Comparison of ENCODE assay signal across 35 cellular contexts in genomic region chr4:128299848-128300247, GRCh38.
"Had no signal": no experiment of that assay in that cellular context is flagged by ENCODE, and none has a peak within 500 bp of the region (broad histone marks: within the 10 kb centered on the region; RNA-seq: fewer than 3 reads in every experiment).

No MANE protein-coding gene starts in this region.

- ATAC-seq: activated CD4-positive, alpha-beta T cell treated with anti-CD3 and anti-CD28 coated beads for 36 hours; activated CD8-positive, alpha-beta memory T cell treated with anti-CD3 and anti-CD28 coated beads, Interleukin-2, amount 10 ng/mL, durations not matched to agents 7 days and 5 days; activated CD8-positive, alpha-beta T cell treated with anti-CD3 and anti-CD28 coated beads, Interleukin-2, amount 10 ng/mL, durations not matched to agents 7 days and 5 days; activated naive CD8-positive, alpha-beta T cell treated with anti-CD3 and anti-CD28 coated beads, Interleukin-2, amount 50 U/mL, for 24 hours; esophagus mucosa; T-helper 17 cell had no signal

- H3K4me3 ChIP-seq: adrenal gland, breast epithelium, cardiac muscle cell, colonic mucosa had no signal

- H3K9me3 Mint-ChIP-seq: activated CD4-positive, alpha-beta memory T cell treated with anti-CD3 and anti-CD28 coated beads for 36 hours; activated CD4-positive, alpha-beta T cell treated with anti-CD3 and anti-CD28 coated beads, Interleukin-2, amount 10 ng/mL, durations not matched to agents 24 days and 14 days; activated naive CD4-positive, alpha-beta T cell treated with anti-CD3 and anti-CD28 coated beads for 36 hours; activated naive CD4-positive, alpha-beta T cell treated with anti-CD3 and anti-CD28 coated beads, Interleukin-2, amount 50 U/mL, for 24 hours; activated naive CD8-positive, alpha-beta T cell treated with anti-CD3 and anti-CD28 coated beads for 36 hours; activated naive CD8-positive, alpha-beta T cell treated with anti-CD3 and anti-CD28 coated beads, Interleukin-2, amount 50 U/mL, for 24 hours; activated T-helper 1 cell treated with anti-CD3 and anti-CD28 coated beads, Interleukin-12 subunit alpha, Interleukin-12 subunit beta, Interleukin-2, Interleukin-4 antibody, amounts not matched to agents 30 ng/mL and 10 ng/mL and 1 ng/mL, durations not matched to agents 14 hours and 24 hours and 36 hours; activated T-helper 2 cell treated with anti-CD3 and anti-CD28 coated beads, Interferon-gamma antibody, Interleukin-2, Interleukin-4, amounts not matched to agents 10 μg/mL and 5 μg/mL and 100 μg/mL, durations not matched to agents 14 hours and 24 hours and 36 hours; brain; endodermal cell; T-helper 2 cell treated with Interferon-gamma antibody and Interleukin-4, amounts not matched to agents 5 μg/mL and 100 μg/mL, for 36 hours had no signal

- H3K27ac Mint-ChIP-seq: activated CD4-positive, alpha-beta memory T cell treated with anti-CD3 and anti-CD28 coated beads for 36 hours; activated CD4-positive, alpha-beta T cell treated with anti-CD3 and anti-CD28 coated beads for 36 hours; activated CD4-positive, alpha-beta T cell treated with anti-CD3 and anti-CD28 coated beads, Interleukin-2, amount 10 ng/mL, durations not matched to agents 24 days and 14 days; activated CD8-positive, alpha-beta memory T cell treated with anti-CD3 and anti-CD28 coated beads, Interleukin-2, amount 10 ng/mL, durations not matched to agents 7 days and 5 days; activated CD8-positive, alpha-beta T cell treated with anti-CD3 and anti-CD28 coated beads, Interleukin-2, amount 10 ng/mL, durations not matched to agents 7 days and 5 days; activated naive CD4-positive, alpha-beta T cell treated with anti-CD3 and anti-CD28 coated beads for 36 hours; activated naive CD4-positive, alpha-beta T cell treated with anti-CD3 and anti-CD28 coated beads, Interleukin-2, amount 50 U/mL, for 24 hours; activated naive CD8-positive, alpha-beta T cell treated with anti-CD3 and anti-CD28 coated beads for 36 hours; activated naive CD8-positive, alpha-beta T cell treated with anti-CD3 and anti-CD28 coated beads, Interleukin-2, amount 50 U/mL, for 24 hours; activated T-helper 1 cell treated with anti-CD3 and anti-CD28 coated beads, Interleukin-12 subunit alpha, Interleukin-12 subunit beta, Interleukin-2, Interleukin-4 antibody, amounts not matched to agents 30 ng/mL and 10 ng/mL and 1 ng/mL, durations not matched to agents 14 hours and 24 hours and 36 hours; activated T-helper 2 cell treated with anti-CD3 and anti-CD28 coated beads, Interferon-gamma antibody, Interleukin-2, Interleukin-4, amounts not matched to agents 10 μg/mL and 5 μg/mL and 100 μg/mL, durations not matched to agents 14 hours and 24 hours and 36 hours; brain; endodermal cell; T-helper 17 cell; T-helper 2 cell treated with Interferon-gamma antibody and Interleukin-4, amounts not matched to agents 5 μg/mL and 100 μg/mL, for 36 hours had no signal

- H3K27me3 Mint-ChIP-seq: activated CD4-positive, alpha-beta memory T cell treated with anti-CD3 and anti-CD28 coated beads for 36 hours; activated CD4-positive, alpha-beta T cell treated with anti-CD3 and anti-CD28 coated beads for 36 hours; activated CD4-positive, alpha-beta T cell treated with anti-CD3 and anti-CD28 coated beads, Interleukin-2, amount 10 ng/mL, durations not matched to agents 24 days and 14 days; activated CD8-positive, alpha-beta memory T cell treated with anti-CD3 and anti-CD28 coated beads, Interleukin-2, amount 10 ng/mL, durations not matched to agents 7 days and 5 days; activated naive CD4-positive, alpha-beta T cell treated with anti-CD3 and anti-CD28 coated beads, Interleukin-2, amount 50 U/mL, for 24 hours; activated naive CD8-positive, alpha-beta T cell treated with anti-CD3 and anti-CD28 coated beads for 36 hours; activated naive CD8-positive, alpha-beta T cell treated with anti-CD3 and anti-CD28 coated beads, Interleukin-2, amount 50 U/mL, for 24 hours; brain; T-helper 17 cell had no signal

- H3K27ac ChIP-seq: adrenal gland, breast epithelium, cardiac muscle cell, colonic mucosa had no signal

- H3K9me3 ChIP-seq: adrenal gland, breast epithelium, colonic mucosa had no signal

- H3K4me1 ChIP-seq: adrenal gland, breast epithelium, colonic mucosa had no signal

- H3K4me1 Mint-ChIP-seq: activated CD4-positive, alpha-beta T cell treated with anti-CD3 and anti-CD28 coated beads for 36 hours; activated CD4-positive, alpha-beta T cell treated with anti-CD3 and anti-CD28 coated beads, Interleukin-2, amount 10 ng/mL, durations not matched to agents 24 days and 14 days; activated CD8-positive, alpha-beta memory T cell treated with anti-CD3 and anti-CD28 coated beads, Interleukin-2, amount 10 ng/mL, durations not matched to agents 7 days and 5 days; activated naive CD4-positive, alpha-beta T cell treated with anti-CD3 and anti-CD28 coated beads, Interleukin-2, amount 50 U/mL, for 24 hours; activated naive CD8-positive, alpha-beta T cell treated with anti-CD3 and anti-CD28 coated beads for 36 hours; activated naive CD8-positive, alpha-beta T cell treated with anti-CD3 and anti-CD28 coated beads, Interleukin-2, amount 50 U/mL, for 24 hours; T-helper 17 cell had no signal

- H3K36me3 ChIP-seq: adrenal gland, breast epithelium, cardiac muscle cell, colonic mucosa had no signal

- H3K4me3 Mint-ChIP-seq: activated CD4-positive, alpha-beta memory T cell treated with anti-CD3 and anti-CD28 coated beads for 36 hours; activated CD4-positive, alpha-beta T cell treated with anti-CD3 and anti-CD28 coated beads for 36 hours; activated CD4-positive, alpha-beta T cell treated with anti-CD3 and anti-CD28 coated beads, Interleukin-2, amount 10 ng/mL, durations not matched to agents 24 days and 14 days; activated CD8-positive, alpha-beta memory T cell treated with anti-CD3 and anti-CD28 coated beads, Interleukin-2, amount 10 ng/mL, durations not matched to agents 7 days and 5 days; activated CD8-positive, alpha-beta T cell treated with anti-CD3 and anti-CD28 coated beads, Interleukin-2, amount 10 ng/mL, durations not matched to agents 7 days and 5 days; activated naive CD4-positive, alpha-beta T cell treated with anti-CD3 and anti-CD28 coated beads for 36 hours; activated naive CD4-positive, alpha-beta T cell treated with anti-CD3 and anti-CD28 coated beads, Interleukin-2, amount 50 U/mL, for 24 hours; activated naive CD8-positive, alpha-beta T cell treated with anti-CD3 and anti-CD28 coated beads for 36 hours; activated naive CD8-positive, alpha-beta T cell treated with anti-CD3 and anti-CD28 coated beads, Interleukin-2, amount 50 U/mL, for 24 hours; activated T-helper 1 cell treated with anti-CD3 and anti-CD28 coated beads, Interleukin-12 subunit alpha, Interleukin-12 subunit beta, Interleukin-2, Interleukin-4 antibody, amounts not matched to agents 30 ng/mL and 10 ng/mL and 1 ng/mL, durations not matched to agents 14 hours and 24 hours and 36 hours; brain; endodermal cell; T-helper 17 cell; T-helper 2 cell treated with Interferon-gamma antibody and Interleukin-4, amounts not matched to agents 5 μg/mL and 100 μg/mL, for 36 hours had no signal

- H3K27me3 ChIP-seq: adrenal gland, breast epithelium, cardiac muscle cell, colonic mucosa had no signal

- DNase-seq: activated CD4-positive, alpha-beta memory T cell treated with anti-CD3 and anti-CD28 coated beads for 36 hours; activated CD4-positive, alpha-beta T cell treated with anti-CD3 and anti-CD28 coated beads for 36 hours; activated CD4-positive, alpha-beta T cell treated with anti-CD3 and anti-CD28 coated beads, Interleukin-2, amount 10 ng/mL, durations not matched to agents 24 days and 14 days; activated CD4-positive, CD25-positive, alpha-beta regulatory T cell; activated CD4-positive, CD25-positive, alpha-beta regulatory T cell treated with anti-CD3 and anti-CD28 coated beads, Interleukin-2, amount 50 U/mL, for 72 hours; activated CD8-positive, alpha-beta memory T cell treated with anti-CD3 and anti-CD28 coated beads, Interleukin-2, amount 10 ng/mL, durations not matched to agents 7 days and 5 days; activated CD8-positive, alpha-beta memory T cell treated with anti-CD3 and anti-CD28 coated beads, Interleukin-2, amount 50 U/mL, for 4 hours; activated CD8-positive, alpha-beta T cell treated with anti-CD3 and anti-CD28 coated beads, Interleukin-2, amount 10 ng/mL, durations not matched to agents 7 days and 5 days; activated effector memory CD4-positive, alpha-beta T cell treated with anti-CD3 and anti-CD28 coated beads, Interleukin-2, amount 50 U/mL, for 16 hours; activated naive CD4-positive, alpha-beta T cell treated with anti-CD3 and anti-CD28 coated beads for 36 hours; activated naive CD8-positive, alpha-beta T cell treated with anti-CD3 and anti-CD28 coated beads for 36 hours; activated naive CD8-positive, alpha-beta T cell treated with anti-CD3 and anti-CD28 coated beads, Interleukin-2, amount 50 U/mL, for 24 hours; activated T-cell treated with anti-CD3 and anti-CD28 coated beads, Interleukin-2, amount 50 U/mL, for 1 hour; activated T-cell treated with anti-CD3 and anti-CD28 coated beads, Interleukin-2, amount 50 U/mL, for 48 hours; adrenal gland; amygdala; aorta; central memory CD4-positive, alpha-beta T cell; cerebellar nuclear complex; colonic mucosa; effector CD8-positive, alpha-beta T cell; endodermal cell; foreskin melanocyte; head of caudate nucleus; hippocampal formation; T-helper 17 cell; T1000 had no signal
